ENCODE assay signal across 1 cellular context in genomic region chr16:86285938-86286921, GRCh38.
TF ChIP-seq lines count a peak whose summit lies in the region.

No MANE protein-coding gene starts in this region.

TF ChIP-seq in IMR-90, 13 proteins besides CTCF, POLR2A, EP300 and RAD21:
- TF ChIP-seq MAFK (IDR thresholded peaks at IDR 0.05; ENCODE audit: low read depth, low read length) (no peak), MAZ (IDR thresholded peaks at IDR 0.05; ENCODE audit: borderline replicate concordance, low read depth, low read length) (no peak), RFX5 (IDR thresholded peaks at IDR 0.05; ENCODE audit: low read depth, low read length) (no peak), CHD1 (IDR thresholded peaks at IDR 0.05; ENCODE audit: low read depth, low read length) (no peak), CEBPB (IDR thresholded peaks at IDR 0.05; ENCODE audit: low read depth, low read length) (no peak), BHLHE40 (IDR thresholded peaks at IDR 0.05; ENCODE audit: low read depth, low read length) (0 out of 2 replicates have a peak, but pooled peaks have one; percentile 12), SMC3 (IDR thresholded peaks at IDR 0.05; ENCODE audit: low read depth, low read length) (no peak), NFE2L2 (IDR thresholded peaks at IDR 0.05; ENCODE audit: low read depth, low read length) (no peak), FOS (IDR thresholded peaks at IDR 0.05; ENCODE audit: low read depth, low read length) (peak; percentile 9; the same call in 1 of the 2 replicates), RCOR1 (IDR thresholded peaks at IDR 0.05; ENCODE audit: insufficient replicate concordance, low read length) (no peak), MXI1 (IDR thresholded peaks at IDR 0.05; ENCODE audit: borderline replicate concordance, low read depth, low read length) (no peak)
- TF ChIP-seq, protein P1, sequence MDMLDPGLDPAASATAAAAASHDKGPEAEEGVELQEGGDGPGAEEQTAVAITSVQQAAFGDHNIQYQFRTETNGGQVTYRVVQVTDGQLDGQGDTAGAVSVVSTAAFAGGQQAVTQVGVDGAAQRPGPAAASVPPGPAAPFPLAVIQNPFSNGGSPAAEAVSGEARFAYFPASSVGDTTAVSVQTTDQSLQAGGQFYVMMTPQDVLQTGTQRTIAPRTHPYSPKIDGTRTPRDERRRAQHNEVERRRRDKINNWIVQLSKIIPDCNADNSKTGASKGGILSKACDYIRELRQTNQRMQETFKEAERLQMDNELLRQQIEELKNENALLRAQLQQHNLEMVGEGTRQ (IDR thresholded peaks at IDR 0.05; ENCODE audit: low read depth, low read length), result no peak
- TF ChIP-seq, protein P2, sequence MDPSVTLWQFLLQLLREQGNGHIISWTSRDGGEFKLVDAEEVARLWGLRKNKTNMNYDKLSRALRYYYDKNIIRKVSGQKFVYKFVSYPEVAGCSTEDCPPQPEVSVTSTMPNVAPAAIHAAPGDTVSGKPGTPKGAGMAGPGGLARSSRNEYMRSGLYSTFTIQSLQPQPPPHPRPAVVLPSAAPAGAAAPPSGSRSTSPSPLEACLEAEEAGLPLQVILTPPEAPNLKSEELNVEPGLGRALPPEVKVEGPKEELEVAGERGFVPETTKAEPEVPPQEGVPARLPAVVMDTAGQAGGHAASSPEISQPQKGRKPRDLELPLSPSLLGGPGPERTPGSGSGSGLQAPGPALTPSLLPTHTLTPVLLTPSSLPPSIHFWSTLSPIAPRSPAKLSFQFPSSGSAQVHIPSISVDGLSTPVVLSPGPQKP (IDR thresholded peaks at IDR 0.05; ENCODE audit: borderline replicate concordance, low read depth, low read length), result no peak
